In the genomic region with DNA sequence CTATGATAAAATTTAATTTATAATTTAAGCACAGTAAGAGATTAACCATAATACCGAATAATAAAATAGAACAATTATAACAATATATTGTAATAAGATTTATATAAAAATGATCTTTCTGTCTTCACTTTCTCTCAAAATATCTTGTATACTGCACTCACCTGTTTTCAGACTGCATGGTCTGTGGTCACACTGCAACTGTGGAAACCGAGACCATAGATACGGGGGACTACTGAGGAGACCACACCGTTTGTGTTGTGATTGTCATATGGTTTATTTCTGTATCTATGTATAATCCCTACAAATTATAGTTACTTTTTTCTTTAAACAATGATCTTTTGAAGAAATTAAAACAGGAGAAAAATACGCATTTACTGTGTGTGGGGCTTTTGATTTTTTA, we compare ENCODE assay signal across 11 cellular contexts.
A peak's percentile ranks its signal among the peaks of the same experiment; 100 is the strongest.
DNase-seq lines count a peak whose midpoint lies in the region; ATAC-seq and TF ChIP-seq lines count a peak whose summit lies in the region.
"Had no signal": no experiment of that assay in that cellular context is flagged by ENCODE, and none has a peak within 500 bp of the region (broad histone marks: within the 10 kb centered on the region; RNA-seq: fewer than 3 reads in every experiment).

No MANE protein-coding gene starts in this region.

- POLR2A ChIA-PET in CD4-positive, alpha-beta memory T cell (lab: Charles Lee; ENCODE audit: partially characterized antibody), result interaction anchor here (1.5 to 16.4 kb wide), 7 partner anchors 10 to 206 kb away, joined by 3 to 357 read pairs (median 14); partner anchors contain the start of genes DMXL1 and TNFAIP8

- peak overlapping the region; percentile 48 for H3K27ac ChIP-seq in CD4-positive, alpha-beta memory T cell (ENCODE audit: low read depth, low read length)
- H3K27ac ChIP-seq in right lobe of liver, result no peak overlapping the region
- H3K27ac ChIP-seq: BLaER1 had no signal

- peak overlapping the region in 6 of 8 donors; percentile 46 to 95 (median 84) for H3K4me3 Mint-ChIP-seq in CD4-positive, alpha-beta memory T cell
- H3K4me3 Mint-ChIP-seq: endodermal cell had no signal

- no peaks in the 10 kb centered on the region for H3K27me3 ChIP-seq in CD4-positive, alpha-beta memory T cell (ENCODE audit: insufficient read depth, low read length)
- H3K27me3 ChIP-seq in right lobe of liver, result no peaks in the 10 kb centered on the region
- H3K27me3 ChIP-seq: BLaER1 had no signal

- H3K9me3 ChIP-seq in CD4-positive, alpha-beta memory T cell (ENCODE audit: control insufficient read depth in 1 of 2, low read length in 2 of 2), result no peaks in the 10 kb centered on the region
- H3K9me3 ChIP-seq in right lobe of liver, result no peaks in the 10 kb centered on the region

- DNase-seq in CD4-positive, alpha-beta memory T cell, result no peak
- DNase-seq in activated naive CD4-positive, alpha-beta T cell treated with anti-CD3 and anti-CD28 coated beads, Interleukin-2, amount 50 U/mL, for 72 hours (ENCODE audit: low spot score in 2 of 2), result no peak
- DNase-seq in ACHN (no peak), right lobe of liver (no peak)
- no peak for DNase-seq in effector CD4-positive, alpha-beta T cell
- DNase-seq: endodermal cell, right cardiac atrium had no signal

- in situ Hi-C loops in ACHN (cut with HindIII; ENCODE audit: low pct_ligation_motif_present, low pct_unique_long_range_greater_than_20kb, low sequenced_read_pairs), result no loop called here

- peaks cover 99% of the 10 kb centered on the region for H3K4me1 ChIP-seq in CD4-positive, alpha-beta memory T cell (ENCODE audit: insufficient read depth, low read length)
- H3K4me1 ChIP-seq in right lobe of liver, result no peaks in the 10 kb centered on the region

- peaks cover 83 to 100% (median 94%) of the 10 kb centered on the region in 4 donors for H3K4me1 Mint-ChIP-seq in CD4-positive, alpha-beta memory T cell

- CTCF ChIA-PET in CD4-positive, alpha-beta memory T cell (lab: Charles Lee; ENCODE audit: partially characterized antibody), result interaction anchor here (1.4 to 2.5 kb wide), 5 partner anchors 9 to 135 kb away, joined by 3 to 10 read pairs (median 6); no protein-coding TSS in a partner anchor

- intact Hi-C loops in CD4-positive, alpha-beta memory T cell (cut with micrococcal nuclease), result no loop called here
- intact Hi-C loops in right lobe of liver (cut with DNase I), result no loop called here

- no peak for TF ChIP-seq CTCF in right lobe of liver (IDR thresholded peaks at IDR 0.05)

- H3K4me3 ChIP-seq in CD4-positive, alpha-beta memory T cell (ENCODE audit: low read length in 2 of 2), result no peak overlapping the region
- no peak overlapping the region for H3K4me3 ChIP-seq in right lobe of liver
- H3K4me3 ChIP-seq: BLaER1 had no signal

- TF ChIP-seq POLR2A in right lobe of liver (IDR thresholded peaks at IDR 0.05), result no peak

- 98% methylated on average over 5 of the region's 5 CpGs for WGBS in right lobe of liver (ENCODE audit: insufficient coverage, low coverage, low lambda C conversion rate, missing lambda C conversion rate)

- H3K27me3 Mint-ChIP-seq in CD4-positive, alpha-beta memory T cell, result peaks cover 0 to 2% of the 10 kb centered on the region in 2 donors

- H3K36me3 ChIP-seq in CD4-positive, alpha-beta memory T cell (ENCODE audit: insufficient read depth, low read length), result no peaks in the 10 kb centered on the region
- no peaks in the 10 kb centered on the region for H3K36me3 ChIP-seq in right lobe of liver

- H3K9me3 Mint-ChIP-seq in CD4-positive, alpha-beta memory T cell, result peaks cover 0 to 6% (median 1%) of the 10 kb centered on the region in 8 donors
- H3K9me3 Mint-ChIP-seq in activated naive CD4-positive, alpha-beta T cell treated with anti-CD3 and anti-CD28 coated beads, Interleukin-2, amount 50 U/mL, for 72 hours, result no peaks in the 10 kb centered on the region
- H3K9me3 Mint-ChIP-seq: endodermal cell had no signal

- peak overlapping the region; percentile 88 to 100 (median 95) for H3K27ac Mint-ChIP-seq in CD4-positive, alpha-beta memory T cell
- H3K27ac Mint-ChIP-seq in activated naive CD4-positive, alpha-beta T cell treated with anti-CD3 and anti-CD28 coated beads, Interleukin-2, amount 50 U/mL, for 72 hours, result peak overlapping the region; percentile 97 to 98

- H3K36me3 Mint-ChIP-seq in CD4-positive, alpha-beta memory T cell, result peaks cover 14 to 61% of the 10 kb centered on the region in 2 donors
- H3K36me3 Mint-ChIP-seq in activated naive CD4-positive, alpha-beta T cell treated with anti-CD3 and anti-CD28 coated beads, Interleukin-2, amount 50 U/mL, for 72 hours, result peaks cover 5 to 17% of the 10 kb centered on the region in 2 donors

- ATAC-seq in GM19351 (IDR thresholded peaks at IDR 0.05; ENCODE audit: unreplicated experiment) (peak; percentile 48), HG03442 (IDR thresholded peaks at IDR 0.05; ENCODE audit: unreplicated experiment) (peak; percentile 23), right lobe of liver (no peak), HG02571 (IDR thresholded peaks at IDR 0.05; ENCODE audit: unreplicated experiment) (no peak)
- ATAC-seq in activated naive CD4-positive, alpha-beta T cell treated with anti-CD3 and anti-CD28 coated beads, Interleukin-2, amount 50 U/mL, for 72 hours, result no peak
- ATAC-seq: right cardiac atrium had no signal

Comparison
In these comparisons a context has a peak if more than half of its experiments do, and no peak if none do; other contexts are left out.
1. ATAC-seq: peak in GM19351 (single experiment) and HG03442 (single experiment); none in activated naive CD4-positive, alpha-beta T cell treated with anti-CD3 and anti-CD28 coated beads, Interleukin-2, amount 50 U/mL, for 72 hours (0 of 2), right lobe of liver (0 of 4) and HG02571 (single experiment).